ENCODE assay signal across 13 cellular contexts in the genomic region with DNA sequence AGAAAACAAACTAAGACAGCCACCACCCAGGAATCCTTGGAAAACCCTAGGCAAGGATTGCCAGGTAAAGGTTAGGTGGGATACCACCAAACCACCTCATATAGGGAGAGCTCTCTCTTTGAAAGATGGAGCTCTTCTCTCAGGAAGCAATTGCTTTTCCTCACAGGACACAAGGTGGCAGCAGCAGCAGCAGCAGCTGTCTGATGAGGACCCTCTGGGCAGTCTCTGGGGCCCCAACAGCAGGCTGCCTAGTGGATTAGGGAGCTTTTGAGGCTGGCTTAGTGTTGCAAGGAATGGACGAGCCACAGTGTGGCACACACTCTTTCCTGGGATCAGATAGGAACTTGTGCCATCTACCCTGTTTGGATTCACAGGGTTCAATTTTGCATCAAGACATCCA. TPM values are rescaled to one million over a fixed set of nuclear protein-coding genes. Genes with fewer than 3 reads are reported as not detected.
DNase-seq lines count a peak whose midpoint lies in the region; ATAC-seq, FAIRE-seq and TF ChIP-seq lines count a peak whose summit lies in the region.
"Had no signal": no experiment of that assay in that cellular context is flagged by ENCODE, and none has a peak within 500 bp of the region (broad histone marks: within the 10 kb centered on the region; RNA-seq: fewer than 3 reads in every experiment).

No MANE protein-coding gene starts in this region.

- no peak overlapping the region for H3K4me3 ChIP-seq in GM12878

- no TSS peak for BruUV-seq in GM12878 (replicated peaks; lab: Mats Ljungman, UMichigan)

- no peak overlapping the region for H3K9ac ChIP-seq in GM12878 (ENCODE audit: control insufficient read depth, insufficient read depth, low read length)

- SMC1A ChIA-PET in GM12878 (lab: Charles Lee; ENCODE audit: uncharacterized antibody, unreplicated experiment), result interaction anchor here (1.1 to 2.0 kb wide), 6 partner anchors 10 to 418 kb away, joined by 3 to 10 read pairs (median 4); no protein-coding TSS in a partner anchor

- ATAC-seq in GM12878 (0 out of 3 replicates have a peak, but pooled peaks have one; percentile 41), HG03460 (IDR thresholded peaks at IDR 0.05; ENCODE audit: unreplicated experiment) (no peak)

- CTCF ChIA-PET in GM12878 (lab: Yijun Ruan, JAX), result interaction anchor here (0.9 to 3.6 kb wide), 5 partner anchors 11 to 425 kb away, joined by 3 to 34 read pairs (median 3); no protein-coding TSS in a partner anchor

- in situ Hi-C loops in GM12878 (cut with MboI), result no loop called here

- H3K27me3 Mint-ChIP-seq in nephron progenitor cell (ENCODE audit: low read depth, poor library complexity), result peaks cover 6% of the 10 kb centered on the region

- no peak overlapping the region for H2AFZ ChIP-seq in GM12878 (ENCODE audit: control insufficient read depth, low read depth, low read length)

- POLR2A ChIA-PET in GM12878 (lab: Charles Lee), result no interaction called here

- intact Hi-C loops in GM12878 (cut with micrococcal nuclease; ENCODE audit: unreplicated experiment), result loop anchor here (2.0 kb wide), 1 partner anchor 20 kb away; no protein-coding TSS in a partner anchor

- H3K36me3 ChIP-seq in GM12878 (ENCODE audit: control insufficient read depth in 2 of 2, insufficient read depth in 2 of 2, low read length in 1 of 2), result no peaks in the 10 kb centered on the region

- H3K27ac Mint-ChIP-seq in nephron progenitor cell, result no peak overlapping the region
- H3K27ac Mint-ChIP-seq: immature natural killer cell had no signal

- no peak overlapping the region for H3K27ac ChIP-seq in GM12878 (ENCODE audit: control insufficient read depth, insufficient read depth)

- H3K9me3 ChIP-seq in GM12878 (replicated peaks; ENCODE audit: control insufficient read depth, insufficient read depth, low read length), result no peaks in the 10 kb centered on the region

- TF ChIP-seq CTCF in GM12873 (IDR thresholded peaks at IDR 0.05; ENCODE audit: insufficient read depth, low read depth, low read length, missing control alignments) (peak; percentile 34), GM12878 (IDR thresholded peaks at IDR 0.05 in 2 of 3, conservative IDR thresholded peaks at IDR 0.05 in 1 of 3; ENCODE audit: control insufficient read depth in 2 of 3, extremely low read depth in 1 of 3, insufficient read depth in 1 of 3, low read depth in 3 of 3, low read length in 3 of 3) (0 out of 6 replicates have a peak, but pooled peaks of 2 of the 3 experiments have one; percentile 14 to 15), nephron progenitor cell (IDR thresholded peaks at IDR 0.05) (peak; percentile 42)

- H3K4me1 ChIP-seq in GM12878 (ENCODE audit: control insufficient read depth, insufficient read depth, low read length), result no peaks in the 10 kb centered on the region

- no peak for TF ChIP-seq POLR2A in GM12878 (IDR thresholded peaks at IDR 0.05; ENCODE audit: low read depth, low read length)

- no peak for TF ChIP-seq RAD21 in GM12878 (IDR thresholded peaks at IDR 0.05; ENCODE audit: insufficient read depth, low read depth, low read length)

- WGBS in GM12878 (ENCODE audit: insufficient coverage, insufficient replicate concordance, low lambda C conversion rate, missing lambda C conversion rate), result 0% methylated on average over 1 of the region's 1 CpG

- no peak for TF ChIP-seq EP300 in GM12878 (IDR thresholded peaks at IDR 0.05; ENCODE audit: borderline replicate concordance in 1 of 2, control insufficient read depth in 1 of 2, low read depth in 2 of 2, low read length in 2 of 2)

- H3K9me3 Mint-ChIP-seq in nephron progenitor cell, result peaks cover 10% of the 10 kb centered on the region
- H3K9me3 Mint-ChIP-seq: immature natural killer cell had no signal

- H3K4me1 Mint-ChIP-seq in nephron progenitor cell, result no peaks in the 10 kb centered on the region
- H3K4me1 Mint-ChIP-seq: immature natural killer cell had no signal

- H3K4me3 Mint-ChIP-seq in nephron progenitor cell, result no peak overlapping the region
- H3K4me3 Mint-ChIP-seq: immature natural killer cell had no signal

- H3K79me2 ChIP-seq in GM12878 (ENCODE audit: control insufficient read depth, insufficient read depth, low read length), result no peaks in the 10 kb centered on the region

- no peaks in the 10 kb centered on the region for H3K27me3 ChIP-seq in GM12878 (replicated peaks in 1 of 2; ENCODE audit: control insufficient read depth in 2 of 2, insufficient read depth in 2 of 2, low read length in 1 of 2)

- H3K36me3 Mint-ChIP-seq in nephron progenitor cell (ENCODE audit: low read depth), result no peaks in the 10 kb centered on the region
- H3K36me3 Mint-ChIP-seq: immature natural killer cell had no signal

- peak; percentile 3 for DNase-seq in NAMALWA (ENCODE audit: low spot score)
- DNase-seq in GM12878 (ENCODE audit: low read depth, low spot score), result no peak
- peak; percentile 30 for DNase-seq in nephron progenitor cell
- DNase-seq in GM19240 (ENCODE audit: insufficient read length, low spot score), result no peak
- DNase-seq in DMS79 treated with DMSO at 0.1 percent for 48 hours (lab: John Stamatoyannopoulos, UW), result no peak
- DNase-seq: activated CD4-positive, alpha-beta T cell treated with anti-CD3 and anti-CD28 coated beads, Interleukin-2, amount 50 U/mL, for 48 hours; activated naive CD4-positive, alpha-beta T cell; DMS153; immature natural killer cell had no signal

- no peaks in the 10 kb centered on the region for H4K20me1 ChIP-seq in GM12878 (ENCODE audit: control insufficient read depth, insufficient read depth)

- FAIRE-seq in GM12878 (lab: Jason Lieb, UNC), result no peak

- RAD21 ChIA-PET in GM12878 (lab: Charles Lee; ENCODE audit: unreplicated experiment), result interaction anchor here (0.8 kb wide), 1 partner anchor 263 kb away, joined by 3 read pairs; no protein-coding TSS in a partner anchor

- no peak overlapping the region for H3K4me2 ChIP-seq in GM12878 (ENCODE audit: control insufficient read depth, insufficient read depth)

TF ChIP-seq in GM12878, 131 proteins besides CTCF, POLR2A, EP300 and RAD21:
- no peak for TF ChIP-seq CBFB (IDR thresholded peaks at IDR 0.05; ENCODE audit: low read depth)
- no peak for TF ChIP-seq EZH2 (IDR thresholded peaks at IDR 0.05; ENCODE audit: borderline replicate concordance, control insufficient read depth, low read depth, low read length)
- TF ChIP-seq RBBP5 (conservative IDR thresholded peaks at IDR 0.05), result no peak
- no peak for TF ChIP-seq NFIC (IDR thresholded peaks at IDR 0.05; ENCODE audit: low read depth, low read length)

RNA-seq across cellular contexts. Expression of a gene that starts 41.4 kb away (rescaled TPM):
- 4.4 and 6.6 TPM in 2 replicates for total RNA-seq in GM12878 (2013; cell fraction: nucleolus; rRNA removed)
- total RNA-seq in GM12878 (2014; rRNA removed) (0.23 and 0.38 TPM in 2 replicates), GM12878 (2014; rRNA removed; fragmentation: Illumina TruSeq; extraction: Trizol) (0.40 and 0.41 TPM in 2 replicates), GM12878 (2021) (0.44 and 0.48 TPM in 2 replicates)
- not detected for polyA plus RNA-seq in GM12878 (2011; ENCODE audit: low read depth)
- polyA plus RNA-seq in GM12878 (2011; rRNA removed) (0.27 and 0.37 TPM in 2 replicates), GM12878 (2014; fragmentation: Illumina TruSeq; extraction: Trizol) (0.47 and 0.65 TPM in 2 replicates), GM12878 (2014; fragmentation: Nextera tagmentation; extraction: Ambion mirVana) (under 1 TPM; 0.05 to 0.07 TPM), GM12878 (2014; rRNA removed) (0.28 and 0.30 TPM in 2 replicates), GM12878 (2016; fragmentation: Nextera tagmentation; extraction: Ambion mirVana) (under 1 TPM; 0.05 to 0.11 TPM)
- polyA plus RNA-seq in GM12878 (2011; cell fraction: cytosol; rRNA removed), result 0.13 and 0.27 TPM in 2 replicates
- polyA plus RNA-seq in GM12878 (2011; cell fraction: nucleus; rRNA removed), result 0.12 and 0.28 TPM in 2 replicates
- polyA plus RNA-seq in GM12878 (2012), result not detected in 2 replicates
- polyA minus RNA-seq in GM12878 (2011; rRNA and poly(A)+ RNA removed), result 0.22 and 0.62 TPM in 2 replicates
- not detected in 2 replicates for polyA minus RNA-seq in GM12878 (2011; cell fraction: cytosol; rRNA and poly(A)+ RNA removed)
- 0.12 TPM in 1 of 2 replicates, not detected in the other for polyA minus RNA-seq in GM12878 (2011; cell fraction: nucleus; rRNA and poly(A)+ RNA removed)
- total RNA-seq: myocyte; T-helper 2 cell treated with Interferon-gamma antibody and Interleukin-4, amounts not matched to agents 100 ng/mL and 5 ng/mL, for 36 hours had no signal
- polyA plus RNA-seq: immature natural killer cell had no signal

Comparison
In these comparisons a context has a peak if more than half of its experiments do, and no peak if none do; other contexts are left out.
1. DNase-seq: peak in NAMALWA (single experiment) and nephron progenitor cell (single experiment); none in GM12878 (single experiment), GM19240 (single experiment) and DMS79 treated with DMSO at 0.1 percent for 48 hours (single experiment).
2. Peak in every context shown above with its lines, with median percentiles within 50 percentile points of each other: CTCF ChIP-seq.